9 cellular contexts compared by ENCODE assay signal in genomic region chr5:15598294-15598902, GRCh38.
DNase-seq lines count a peak whose midpoint lies in the region; ATAC-seq, FAIRE-seq and TF ChIP-seq lines count a peak whose summit lies in the region.
"Had no signal": no experiment of that assay in that cellular context is flagged by ENCODE, and none has a peak within 500 bp of the region (broad histone marks: within the 10 kb centered on the region; RNA-seq: fewer than 3 reads in every experiment).

No MANE protein-coding gene starts in this region.

- TF ChIP-seq CTCF in GM12874 (IDR thresholded peaks at IDR 0.05; ENCODE audit: insufficient read depth, low read depth, low read length) (peak; percentile 57; the same call in 1 of the 2 replicates), fibroblast of the aortic adventitia (IDR thresholded peaks at IDR 0.05; ENCODE audit: insufficient read depth, low read length) (peak; percentile 82)

- peak; percentile 8 for FAIRE-seq in RCC 7860 (lab: Jason Lieb, UNC)

- no peak overlapping the region for H3K4me3 ChIP-seq in fibroblast of the aortic adventitia (ENCODE audit: low read depth, low read length)

- DNase-seq in ACHN (peak; percentile 40), RCC 7860 (ENCODE audit: low spot score) (no peak), fibroblast of the aortic adventitia (ENCODE audit: low read depth) (peak; percentile 29), hypothalamus (lab: John Stamatoyannopoulos, UW) (no peak)
- DNase-seq in activated CD8-positive, alpha-beta memory T cell treated with anti-CD3 and anti-CD28 coated beads, Interleukin-2, amount 50 U/mL, for 48 hours: no peak
- no peak for DNase-seq in activated CD8-positive, alpha-beta memory T cell treated with anti-CD3 and anti-CD28 coated beads, Interleukin-2, amount 50 U/mL, for 4 hours
- DNase-seq: naive B cell had no signal

- in situ Hi-C loops in ACHN (cut with HindIII; ENCODE audit: low pct_ligation_motif_present, low pct_unique_long_range_greater_than_20kb, low sequenced_read_pairs): no loop called here

- ATAC-seq in GM19351 (IDR thresholded peaks at IDR 0.05; ENCODE audit: unreplicated experiment): no peak

Comparison
In these comparisons a context has a peak if more than half of its experiments do, and no peak if none do; other contexts are left out.
1. DNase-seq: peak in ACHN (single experiment) and fibroblast of the aortic adventitia (single experiment); none in RCC 7860 (single experiment), activated CD8-positive, alpha-beta memory T cell treated with anti-CD3 and anti-CD28 coated beads, Interleukin-2, amount 50 U/mL, for 48 hours (single experiment), activated CD8-positive, alpha-beta memory T cell treated with anti-CD3 and anti-CD28 coated beads, Interleukin-2, amount 50 U/mL, for 4 hours (single experiment) and hypothalamus (0 of 51).